24 cellular contexts compared by ENCODE assay signal in genomic region chr1:248421384-248421783, GRCh38. TPM values are rescaled to one million over a fixed set of nuclear protein-coding genes. Genes with fewer than 3 reads are reported as not detected.
A peak's percentile ranks its signal among the peaks of the same experiment; 100 is the strongest.
DNase-seq lines count a peak whose midpoint lies in the region; ATAC-seq and TF ChIP-seq lines count a peak whose summit lies in the region.
"Had no signal": no experiment of that assay in that cellular context is flagged by ENCODE, and none has a peak within 500 bp of the region (broad histone marks: within the 10 kb centered on the region; RNA-seq: fewer than 3 reads in every experiment).

No MANE protein-coding gene starts in this region.

- H3K4me1 ChIP-seq in breast epithelium = no peaks in the 10 kb centered on the region
- H3K4me1 ChIP-seq in CD8-positive, alpha-beta T cell (ENCODE audit: insufficient read depth, low read length) = peaks cover 19% of the 10 kb centered on the region

- no peak overlapping the region for H3K27ac Mint-ChIP-seq in MCF 10A (ENCODE audit: low read depth, unreplicated experiment)
- H3K27ac Mint-ChIP-seq in CD8-positive, alpha-beta T cell = no peak overlapping the region
- no peak overlapping the region for H3K27ac Mint-ChIP-seq in stimulated activated memory B cell treated with anti-CD40 and anti-IgM and Interleukin-4, amounts not matched to agents 10 μg/mL and 1 μg/mL and 100 μg/mL, for 72 hours
- H3K27ac Mint-ChIP-seq: activated CD8-positive, alpha-beta memory T cell treated with anti-CD3 and anti-CD28 coated beads, Interleukin-2, amount 10 ng/mL, durations not matched to agents 7 days and 5 days; activated naive CD8-positive, alpha-beta T cell treated with anti-CD3 and anti-CD28 coated beads, Interleukin-2, amount 10 ng/mL, durations not matched to agents 7 days and 5 days; activated T-helper 17 cell treated with anti-CD3 and anti-CD28 coated beads, Interleukin-2, amount 50 U/mL, for 72 hours; memory B cell; naive thymus-derived CD4-positive, alpha-beta T cell had no signal

- peaks cover 28% of the 10 kb centered on the region for H3K9me3 Mint-ChIP-seq in MCF 10A (ENCODE audit: unreplicated experiment)
- H3K9me3 Mint-ChIP-seq in CD8-positive, alpha-beta T cell = peaks cover 16% of the 10 kb centered on the region
- H3K9me3 Mint-ChIP-seq in stimulated activated memory B cell treated with anti-CD40 and anti-IgM and Interleukin-4, amounts not matched to agents 10 μg/mL and 1 μg/mL and 100 μg/mL, for 72 hours = peaks cover 3% of the 10 kb centered on the region

- no peaks in the 10 kb centered on the region for H3K27me3 ChIP-seq in breast epithelium
- H3K27me3 ChIP-seq in CD8-positive, alpha-beta T cell (ENCODE audit: insufficient read depth, low read length) = no peaks in the 10 kb centered on the region
- H3K27me3 ChIP-seq: BLaER1 treated with 17β-estradiol and CSF1 and Interleukin-3, amounts not matched to agents 10 nM and 100 nM had no signal

- H3K4me3 Mint-ChIP-seq in MCF 10A (ENCODE audit: unreplicated experiment) = no peak overlapping the region
- no peak overlapping the region for H3K4me3 Mint-ChIP-seq in CD8-positive, alpha-beta T cell
- H3K4me3 Mint-ChIP-seq in stimulated activated memory B cell treated with anti-CD40 and anti-IgM and Interleukin-4, amounts not matched to agents 10 μg/mL and 1 μg/mL and 100 μg/mL, for 72 hours = no peak overlapping the region
- H3K4me3 Mint-ChIP-seq: activated CD8-positive, alpha-beta memory T cell treated with anti-CD3 and anti-CD28 coated beads, Interleukin-2, amount 10 ng/mL, durations not matched to agents 7 days and 5 days; activated naive CD8-positive, alpha-beta T cell treated with anti-CD3 and anti-CD28 coated beads, Interleukin-2, amount 10 ng/mL, durations not matched to agents 7 days and 5 days; activated T-helper 17 cell treated with anti-CD3 and anti-CD28 coated beads, Interleukin-2, amount 50 U/mL, for 72 hours; memory B cell; naive thymus-derived CD4-positive, alpha-beta T cell had no signal

- DNase-seq in MCF 10A (ENCODE audit: unreplicated experiment) (peak; percentile 38), breast epithelium (ENCODE audit: low spot score in 2 of 2) (no peak), OCI-M1 (lab: John Stamatoyannopoulos, UW) (peak; percentile 54), fibroblast of mammary gland (ENCODE audit: low read depth) (peak; percentile 6), posterior vena cava (ENCODE audit: low spot score) (no peak)
- DNase-seq in CD8-positive, alpha-beta T cell = no peak
- DNase-seq: activated CD4-positive, alpha-beta T cell treated with anti-CD3 and anti-CD28 coated beads for 4 hours; activated CD8-positive, alpha-beta memory T cell treated with anti-CD3 and anti-CD28 coated beads, Interleukin-2, amount 10 ng/mL, durations not matched to agents 7 days and 5 days; activated naive CD8-positive, alpha-beta T cell treated with anti-CD3 and anti-CD28 coated beads, Interleukin-2, amount 10 ng/mL, durations not matched to agents 7 days and 5 days; cortex of kidney; H7; kidney glomerular epithelial cell; naive thymus-derived CD4-positive, alpha-beta T cell; NCI-H1105; NCI-H69; right cardiac atrium; stimulated activated CD4-positive, alpha-beta T cell treated with anti-CD3 and anti-CD28 coated beads, Interleukin-15, amount 100 ng/mL, for 24 hours had no signal

- POLR2A ChIA-PET in MCF 10A (lab: Yijun Ruan, JAX) = interaction anchor here (0.6 kb wide), 1 partner anchor 43 kb away, joined by 3 read pairs; no protein-coding TSS in a partner anchor
- POLR2A ChIA-PET in CD8-positive, alpha-beta T cell (lab: Charles Lee) = no interaction called here

- no peaks in the 10 kb centered on the region for H3K36me3 ChIP-seq in breast epithelium
- no peaks in the 10 kb centered on the region for H3K36me3 ChIP-seq in CD8-positive, alpha-beta T cell (ENCODE audit: insufficient read depth, low read length)
- H3K36me3 ChIP-seq: BLaER1 treated with 17β-estradiol and CSF1 and Interleukin-3, amounts not matched to agents 10 nM and 100 nM had no signal

- H3K27me3 Mint-ChIP-seq in MCF 10A (ENCODE audit: insufficient read depth, unreplicated experiment) = no peaks in the 10 kb centered on the region
- no peaks in the 10 kb centered on the region for H3K27me3 Mint-ChIP-seq in CD8-positive, alpha-beta T cell (ENCODE audit: low read depth)
- H3K27me3 Mint-ChIP-seq in stimulated activated memory B cell treated with anti-CD40 and anti-IgM and Interleukin-4, amounts not matched to agents 10 μg/mL and 1 μg/mL and 100 μg/mL, for 72 hours = no peaks in the 10 kb centered on the region
- H3K27me3 Mint-ChIP-seq: activated CD8-positive, alpha-beta memory T cell treated with anti-CD3 and anti-CD28 coated beads, Interleukin-2, amount 10 ng/mL, durations not matched to agents 7 days and 5 days; activated naive CD8-positive, alpha-beta T cell treated with anti-CD3 and anti-CD28 coated beads, Interleukin-2, amount 10 ng/mL, durations not matched to agents 7 days and 5 days; activated T-helper 17 cell treated with anti-CD3 and anti-CD28 coated beads, Interleukin-2, amount 50 U/mL, for 72 hours; memory B cell; naive thymus-derived CD4-positive, alpha-beta T cell had no signal

- CTCF ChIA-PET in MCF 10A (lab: Yijun Ruan, JAX) = interaction anchor here (1.7 kb wide), 1 partner anchor 17 kb away, joined by 6 read pairs; no protein-coding TSS in a partner anchor
- CTCF ChIA-PET in CD8-positive, alpha-beta T cell (lab: Charles Lee) = no interaction called here

- H3K9me3 ChIP-seq in breast epithelium = peaks cover 0 to 18% of the 10 kb centered on the region in 2 donors
- H3K9me3 ChIP-seq in CD8-positive, alpha-beta T cell (ENCODE audit: low read length) = peaks cover 5% of the 10 kb centered on the region

- BruUV-seq in MCF 10A (replicated peaks; lab: Mats Ljungman, UMichigan) = no TSS peak

- H3K4me3 ChIP-seq in breast epithelium = no peak overlapping the region
- no peak overlapping the region for H3K4me3 ChIP-seq in fibroblast of mammary gland (ENCODE audit: control insufficient read depth, low read depth, low read length)
- H3K4me3 ChIP-seq in CD8-positive, alpha-beta T cell (ENCODE audit: low read depth, low read length) = no peak overlapping the region
- H3K4me3 ChIP-seq: BLaER1 treated with 17β-estradiol and CSF1 and Interleukin-3, amounts not matched to agents 10 nM and 100 nM had no signal

- intact Hi-C loops in MCF 10A (cut with micrococcal nuclease) = no loop called here
- intact Hi-C loops in breast epithelium (cut with DNase I; ENCODE audit: low total_unique reads) = no loop called here
- intact Hi-C loops in posterior vena cava (cut with DNase I) = no loop called here
- intact Hi-C loops in CD8-positive, alpha-beta T cell (cut with DNase I, micrococcal nuclease) = no loop called here

- no peaks in the 10 kb centered on the region for H3K4me1 Mint-ChIP-seq in MCF 10A (ENCODE audit: insufficient read depth, unreplicated experiment)
- H3K4me1 Mint-ChIP-seq in CD8-positive, alpha-beta T cell (ENCODE audit: low read depth) = peaks cover 19% of the 10 kb centered on the region
- peaks cover 4% of the 10 kb centered on the region for H3K4me1 Mint-ChIP-seq in stimulated activated memory B cell treated with anti-CD40 and anti-IgM and Interleukin-4, amounts not matched to agents 10 μg/mL and 1 μg/mL and 100 μg/mL, for 72 hours
- H3K4me1 Mint-ChIP-seq: activated CD8-positive, alpha-beta memory T cell treated with anti-CD3 and anti-CD28 coated beads, Interleukin-2, amount 10 ng/mL, durations not matched to agents 7 days and 5 days; activated naive CD8-positive, alpha-beta T cell treated with anti-CD3 and anti-CD28 coated beads, Interleukin-2, amount 10 ng/mL, durations not matched to agents 7 days and 5 days had no signal

- peaks cover 6% of the 10 kb centered on the region for H3K36me3 Mint-ChIP-seq in MCF 10A (ENCODE audit: insufficient read depth, unreplicated experiment)
- H3K36me3 Mint-ChIP-seq in CD8-positive, alpha-beta T cell = peaks cover 3% of the 10 kb centered on the region
- no peaks in the 10 kb centered on the region for H3K36me3 Mint-ChIP-seq in stimulated activated memory B cell treated with anti-CD40 and anti-IgM and Interleukin-4, amounts not matched to agents 10 μg/mL and 1 μg/mL and 100 μg/mL, for 72 hours
- H3K36me3 Mint-ChIP-seq: activated CD8-positive, alpha-beta memory T cell treated with anti-CD3 and anti-CD28 coated beads, Interleukin-2, amount 10 ng/mL, durations not matched to agents 7 days and 5 days had no signal

- H3K27ac ChIP-seq in breast epithelium = no peak overlapping the region
- no peak overlapping the region for H3K27ac ChIP-seq in CD8-positive, alpha-beta T cell (ENCODE audit: low read depth, low read length)
- H3K27ac ChIP-seq: BLaER1 treated with 17β-estradiol and CSF1 and Interleukin-3, amounts not matched to agents 10 nM and 100 nM had no signal

- ATAC-seq in CD8-positive, alpha-beta T cell = no peak
- ATAC-seq in stimulated activated memory B cell treated with anti-CD40 and anti-IgM and Interleukin-4, amounts not matched to agents 10 μg/mL and 1 μg/mL and 100 μg/mL, for 72 hours = no peak
- ATAC-seq in GM21381 (IDR thresholded peaks at IDR 0.05; ENCODE audit: unreplicated experiment) = no peak
- ATAC-seq: activated CD8-positive, alpha-beta memory T cell treated with anti-CD3 and anti-CD28 coated beads, Interleukin-2, amount 10 ng/mL, durations not matched to agents 7 days and 5 days; activated T-helper 17 cell treated with anti-CD3 and anti-CD28 coated beads, Interleukin-2, amount 50 U/mL, for 72 hours; naive thymus-derived CD4-positive, alpha-beta T cell; right cardiac atrium; Right ventricle myocardium inferior had no signal

- TF ChIP-seq CTCF in MCF 10A (IDR thresholded peaks at IDR 0.05; ENCODE audit: unreplicated experiment) (no peak), breast epithelium (IDR thresholded peaks at IDR 0.05) (no peak), fibroblast of mammary gland (conservative IDR thresholded peaks at IDR 0.05; ENCODE audit: control insufficient read depth, insufficient read depth, low read depth, low read length) (no peak)
- no peak for TF ChIP-seq CTCF in CD8-positive, alpha-beta T cell (IDR thresholded peaks at IDR 0.05)

- no peak for TF ChIP-seq POLR2A in breast epithelium (IDR thresholded peaks at IDR 0.05)

RNA-seq across cellular contexts. Expression of gene OR2T1, which starts 18.5 kb away (rescaled TPM):
- total RNA-seq in MCF 10A (2022) (not detected in 2 replicates), breast epithelium (not detected), posterior vena cava (not detected)
- total RNA-seq in CD8-positive, alpha-beta T cell = not detected
- total RNA-seq: activated CD8-positive, alpha-beta memory T cell treated with anti-CD3 and anti-CD28 coated beads, Interleukin-2, amount 10 ng/mL, durations not matched to agents 7 days and 5 days; activated naive CD8-positive, alpha-beta T cell treated with anti-CD3 and anti-CD28 coated beads, Interleukin-2, amount 10 ng/mL, durations not matched to agents 7 days and 5 days; activated T-helper 17 cell treated with anti-CD3 and anti-CD28 coated beads, Interleukin-2, amount 50 U/mL, for 72 hours; H7; naive thymus-derived CD4-positive, alpha-beta T cell; osteoblast; right cardiac atrium; Right ventricle myocardium inferior had no signal

RNA-seq across cellular contexts. Expression of gene OR2T2, which starts 24.1 kb away (rescaled TPM):
- not detected in 2 replicates for total RNA-seq in MCF 10A (2022)
- not detected for total RNA-seq in breast epithelium
- total RNA-seq in posterior vena cava = not detected
- not detected for total RNA-seq in CD8-positive, alpha-beta T cell
- total RNA-seq: activated CD8-positive, alpha-beta memory T cell treated with anti-CD3 and anti-CD28 coated beads, Interleukin-2, amount 10 ng/mL, durations not matched to agents 7 days and 5 days; activated naive CD8-positive, alpha-beta T cell treated with anti-CD3 and anti-CD28 coated beads, Interleukin-2, amount 10 ng/mL, durations not matched to agents 7 days and 5 days; activated T-helper 17 cell treated with anti-CD3 and anti-CD28 coated beads, Interleukin-2, amount 50 U/mL, for 72 hours; H7; naive thymus-derived CD4-positive, alpha-beta T cell; osteoblast; right cardiac atrium; Right ventricle myocardium inferior had no signal

RNA-seq across cellular contexts. Expression of gene OR2T6, which starts 45.8 kb away (rescaled TPM):
- total RNA-seq in MCF 10A (2022) = not detected in 2 replicates
- not detected for total RNA-seq in breast epithelium
- total RNA-seq in posterior vena cava = not detected
- not detected for total RNA-seq in CD8-positive, alpha-beta T cell
- total RNA-seq: activated CD8-positive, alpha-beta memory T cell treated with anti-CD3 and anti-CD28 coated beads, Interleukin-2, amount 10 ng/mL, durations not matched to agents 7 days and 5 days; activated naive CD8-positive, alpha-beta T cell treated with anti-CD3 and anti-CD28 coated beads, Interleukin-2, amount 10 ng/mL, durations not matched to agents 7 days and 5 days; activated T-helper 17 cell treated with anti-CD3 and anti-CD28 coated beads, Interleukin-2, amount 50 U/mL, for 72 hours; H7; naive thymus-derived CD4-positive, alpha-beta T cell; osteoblast; right cardiac atrium; Right ventricle myocardium inferior had no signal

RNA-seq across cellular contexts. Expression of gene OR2T3, which starts 51.8 kb away (rescaled TPM):
- total RNA-seq in MCF 10A (2022) = not detected in 2 replicates
- not detected for total RNA-seq in breast epithelium
- total RNA-seq in posterior vena cava = not detected
- total RNA-seq in CD8-positive, alpha-beta T cell = not detected
- total RNA-seq: activated CD8-positive, alpha-beta memory T cell treated with anti-CD3 and anti-CD28 coated beads, Interleukin-2, amount 10 ng/mL, durations not matched to agents 7 days and 5 days; activated naive CD8-positive, alpha-beta T cell treated with anti-CD3 and anti-CD28 coated beads, Interleukin-2, amount 10 ng/mL, durations not matched to agents 7 days and 5 days; activated T-helper 17 cell treated with anti-CD3 and anti-CD28 coated beads, Interleukin-2, amount 50 U/mL, for 72 hours; H7; naive thymus-derived CD4-positive, alpha-beta T cell; osteoblast; right cardiac atrium; Right ventricle myocardium inferior had no signal

RNA-seq across cellular contexts. Expression of gene OR2T4, which starts 59.9 kb away (rescaled TPM):
- total RNA-seq in MCF 10A (2022) (not detected in 2 replicates), breast epithelium (not detected), posterior vena cava (not detected)
- total RNA-seq in CD8-positive, alpha-beta T cell = not detected
- total RNA-seq: activated CD8-positive, alpha-beta memory T cell treated with anti-CD3 and anti-CD28 coated beads, Interleukin-2, amount 10 ng/mL, durations not matched to agents 7 days and 5 days; activated naive CD8-positive, alpha-beta T cell treated with anti-CD3 and anti-CD28 coated beads, Interleukin-2, amount 10 ng/mL, durations not matched to agents 7 days and 5 days; activated T-helper 17 cell treated with anti-CD3 and anti-CD28 coated beads, Interleukin-2, amount 50 U/mL, for 72 hours; H7; naive thymus-derived CD4-positive, alpha-beta T cell; osteoblast; right cardiac atrium; Right ventricle myocardium inferior had no signal

Comparison
In these comparisons a context has a peak if more than half of its experiments do, and no peak if none do; other contexts are left out.
1. DNase-seq: peak in MCF 10A (single experiment), OCI-M1 (single experiment) and fibroblast of mammary gland (single experiment); none in breast epithelium (0 of 2), posterior vena cava (single experiment) and CD8-positive, alpha-beta T cell (0 of 7).